Comparison of ENCODE assay signal across 8 cellular contexts in the genomic region with DNA sequence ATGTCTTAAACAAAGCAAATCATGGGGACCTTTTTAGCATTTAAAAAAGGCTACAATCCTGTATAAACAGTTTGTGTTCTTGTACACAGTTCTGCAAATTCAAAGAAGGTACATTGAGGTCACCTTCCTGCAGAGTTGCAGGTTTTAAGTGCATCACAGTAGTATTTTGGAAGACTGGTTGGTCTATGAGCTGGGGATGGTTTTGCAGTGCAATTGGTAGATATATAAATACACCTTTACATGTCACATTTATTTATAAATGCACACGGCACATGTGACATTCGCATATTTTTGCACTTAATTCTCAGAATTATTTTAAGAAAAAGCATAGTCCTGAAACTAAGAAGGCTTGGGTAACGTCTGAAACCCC. TPM values are rescaled to one million over a fixed set of nuclear protein-coding genes. Genes with fewer than 3 reads are reported as not detected.
A peak's percentile ranks its signal among the peaks of the same experiment; 100 is the strongest.
DNase-seq lines count a peak whose midpoint lies in the region; FAIRE-seq and TF ChIP-seq lines count a peak whose summit lies in the region.

No MANE protein-coding gene starts in this region.

- H3K79me1 ChIP-seq in H1 (ENCODE audit: low read depth, low read length): no peaks in the 10 kb centered on the region

- H3K4ac ChIP-seq in H1 (replicated peaks; ENCODE audit: insufficient read length, low read depth, low read length): no peak overlapping the region

- no peak overlapping the region for H3K9ac ChIP-seq in H1 (replicated peaks in 1 of 4; ENCODE audit: extremely low read depth in 1 of 4, low read depth in 3 of 4, low read length in 3 of 4)

- no peak overlapping the region for H2AK5ac ChIP-seq in H1 (ENCODE audit: low read depth, low read length)

- no peak overlapping the region for H3K14ac ChIP-seq in H1 (ENCODE audit: insufficient read length)

- H2BK12ac ChIP-seq in H1 (ENCODE audit: low read depth, low read length): no peak overlapping the region

- FAIRE-seq in H1 (lab: Jason Lieb, UNC): no peak

- H3K36me3 Mint-ChIP-seq in progenitor cell of endocrine pancreas (ENCODE audit: insufficient read depth): peaks cover 2% of the 10 kb centered on the region

- no peaks in the 10 kb centered on the region for H3K79me2 ChIP-seq in H1 (ENCODE audit: control insufficient read depth in 1 of 2, insufficient read depth in 2 of 2, low read length in 2 of 2)

- no peak overlapping the region for H2BK5ac ChIP-seq in H1 (ENCODE audit: low read depth, low read length)

- H3K4me1 ChIP-seq in H1 (replicated peaks in 1 of 4; ENCODE audit: control insufficient read depth in 3 of 4, insufficient read depth in 4 of 4, low read length in 3 of 4): peaks cover 2 to 24% (median 12%) of the 10 kb centered on the region in 4 experiments; a peak in 6 of 7 replicates

- H3K23ac ChIP-seq in H1 (ENCODE audit: insufficient read length): no peak overlapping the region

- H3K18ac ChIP-seq in H1 (ENCODE audit: extremely low read depth, low read length): no peak overlapping the region

- H3K56ac ChIP-seq in H1 (replicated peaks; ENCODE audit: insufficient read length, low read depth, low read length): no peak overlapping the region

- H3K4me3 Mint-ChIP-seq in progenitor cell of endocrine pancreas (ENCODE audit: low read depth): peak overlapping the region; percentile 78

- H2AFZ ChIP-seq in H1 (ENCODE audit: low read length): no peak overlapping the region

- TF ChIP-seq CTCF in GM12864 (IDR thresholded peaks at IDR 0.05; ENCODE audit: low read depth, low read length, missing control alignments): no peak
- no peak for TF ChIP-seq CTCF in NB4 (IDR thresholded peaks at IDR 0.05; ENCODE audit: low read depth, low read length)
- TF ChIP-seq CTCF in H1 (IDR thresholded peaks at IDR 0.05; ENCODE audit: control extremely low read depth in 1 of 3, insufficient read depth in 1 of 3, low read depth in 1 of 3, low read length in 3 of 3): no peak
- no peak for TF ChIP-seq CTCF in progenitor cell of endocrine pancreas (IDR thresholded peaks at IDR 0.05; ENCODE audit: unreplicated experiment)

- peaks cover 0 to 65% (median 45%) of the 10 kb centered on the region in 4 experiments; a peak in 6 of 7 replicates for H3K27me3 ChIP-seq in H1 (replicated peaks in 1 of 4; ENCODE audit: control insufficient read depth in 3 of 4, extremely low read depth in 1 of 4, insufficient read depth in 3 of 4, low read length in 3 of 4)

- no peaks in the 10 kb centered on the region for H4K20me1 ChIP-seq in H1 (replicated peaks in 1 of 2; ENCODE audit: control insufficient read depth in 1 of 2, insufficient read depth in 2 of 2, low read length in 2 of 2)

- H4K8ac ChIP-seq in H1 (ENCODE audit: extremely low read depth, insufficient read depth, low read length): no peak overlapping the region

- no peak overlapping the region; the same call in 1 of the 2 replicates for H2BK15ac ChIP-seq in H1 (ENCODE audit: low read length)

- POLR2A ChIA-PET in H1 (lab: Charles Lee; ENCODE audit: partially characterized antibody): no interaction called here

- DNase-seq in GM12864 (ENCODE audit: low read depth): no peak
- peak; percentile 13 for DNase-seq in NB4 (ENCODE audit: low read depth)
- no peak for DNase-seq in H1 (ENCODE audit: low read depth in 1 of 2, low spot score in 2 of 2)
- DNase-seq in progenitor cell of endocrine pancreas (ENCODE audit: low spot score, unreplicated experiment): no peak
- DNase-seq in superior temporal gyrus (ENCODE audit: extremely low spot score): no peak
- no peak for DNase-seq in NCI-H446 treated with DMSO at 0.1 percent for 48 hours (lab: John Stamatoyannopoulos, UW)
- no peak for DNase-seq in NCI-H1092 (lab: John Stamatoyannopoulos, UW)
- DNase-seq in hippocampal formation (lab: John Stamatoyannopoulos, UW): no peak

- peaks cover 7% of the 10 kb centered on the region for H3K4me1 Mint-ChIP-seq in progenitor cell of endocrine pancreas (ENCODE audit: low read depth)

- peak overlapping the region; percentile 91; the same call in 1 of the 2 replicates for H3K4me3 ChIP-seq in GM12864 (ENCODE audit: low read depth, low read length)
- peak overlapping the region; percentile 86 for H3K4me3 ChIP-seq in NB4 (ENCODE audit: low read depth, low read length)
- H3K4me3 ChIP-seq in H1 (ENCODE audit: extremely low read depth in 1 of 4, insufficient read depth in 2 of 4, low read depth in 3 of 4, low read length in 4 of 4): peak overlapping the region in 1 of 4 experiments; percentile 66; a peak in 2 of 8 replicates

- H4K5ac ChIP-seq in H1 (ENCODE audit: insufficient read length, low read depth, low read length): no peak overlapping the region

- peaks cover 26% of the 10 kb centered on the region for H3K23me2 ChIP-seq in H1 (ENCODE audit: low read depth, low read length)

- peaks cover 5% of the 10 kb centered on the region for H3K9me3 Mint-ChIP-seq in progenitor cell of endocrine pancreas (ENCODE audit: low read depth)

- no peak for TF ChIP-seq RAD21 in H1 (IDR thresholded peaks at IDR 0.05 in 1 of 2, conservative IDR thresholded peaks at IDR 0.05 in 1 of 2; ENCODE audit: low read depth in 2 of 2, low read length in 2 of 2)

- 81% methylated on average over 3 of the region's 3 CpGs; no CpG with 5 or more reads in 1 of the 2 experiments for WGBS in H1 (ENCODE audit: extremely low coverage in 1 of 2, insufficient coverage in 1 of 2, insufficient read length in 1 of 2, insufficient replicate concordance in 2 of 2, low coverage in 1 of 2, low lambda C conversion rate in 2 of 2, missing lambda C conversion rate in 1 of 2), 2 experiments

- H4K91ac ChIP-seq in H1 (replicated peaks; ENCODE audit: insufficient read length, low read length): no peak overlapping the region

- no peak overlapping the region for H3K27ac Mint-ChIP-seq in progenitor cell of endocrine pancreas

- H3K9me3 ChIP-seq in H1 (ENCODE audit: insufficient read depth in 2 of 2, low read depth in 1 of 2, low read length in 1 of 2): no peaks in the 10 kb centered on the region; a peak in 1 of 4 replicates

- H3K27me3 Mint-ChIP-seq in progenitor cell of endocrine pancreas: peaks cover 8% of the 10 kb centered on the region

- H3K27ac ChIP-seq in H1 (ENCODE audit: low read depth, low read length): no peak overlapping the region

- H3K36me3 ChIP-seq in H1 (ENCODE audit: control insufficient read depth in 2 of 4, insufficient read depth in 4 of 4, low read length in 3 of 4): no peaks in the 10 kb centered on the region

- no peak for TF ChIP-seq EP300 in H1 (IDR thresholded peaks at IDR 0.05; ENCODE audit: borderline replicate concordance in 1 of 2, low read depth in 2 of 2, low read length in 2 of 2)

- CTCF ChIA-PET in H1 (lab: Charles Lee; ENCODE audit: partially characterized antibody): interaction anchor here (1.1 to 2.2 kb wide), 3 partner anchors 9 to 17 kb away, joined by 3 to 5 read pairs (median 4); no protein-coding TSS in a partner anchor

- H2BK20ac ChIP-seq in H1 (ENCODE audit: low read length): no peak overlapping the region

- TF ChIP-seq POLR2A in NB4 (IDR thresholded peaks at IDR 0.05; ENCODE audit: extremely low read depth, insufficient read length) (no peak), H1 (IDR thresholded peaks at IDR 0.05; ENCODE audit: control extremely low read depth in 1 of 2, low read depth in 2 of 2, low read length in 2 of 2) (no peak)

- no peak overlapping the region for H2BK120ac ChIP-seq in H1 (replicated peaks; ENCODE audit: low read depth, low read length)

- H3K4me2 ChIP-seq in H1 (ENCODE audit: insufficient read depth in 1 of 2, low read depth in 2 of 2, low read length in 2 of 2): peak overlapping the region; percentile 88 to 98; a peak in 2 of 4 replicates

TF ChIP-seq in H1, 55 proteins besides CTCF, POLR2A, EP300 and RAD21:
- TF ChIP-seq MAFK (IDR thresholded peaks at IDR 0.05; ENCODE audit: low read depth, low read length) (no peak), CTBP2 (IDR thresholded peaks at IDR 0.05; ENCODE audit: borderline replicate concordance, insufficient read depth, insufficient read length, low read length) (no peak), TAF1 (IDR thresholded peaks at IDR 0.05; ENCODE audit: low read depth, low read length) (no peak)

RNA-seq across cellular contexts. Expression of gene ITPKB, which starts 0.6 kb away (rescaled TPM):
- total RNA-seq in H1 (2021; fragmentation: NEBNext Ultra II Directional; extraction: Animal tissue kit (Norgen Biotek cat#: 25700)): 4.2 and 4.8 TPM in 2 replicates
- 1.7 and 2.0 TPM in 2 replicates for polyA plus RNA-seq in H1 (2011; rRNA removed)
- 1.9 TPM for polyA plus RNA-seq in H1 (2011; cell fraction: cytosol; rRNA removed)
- polyA plus RNA-seq in H1 (2011; cell fraction: nucleus; rRNA removed): 3.6 TPM
- 3.0 to 3.4 TPM (median 3.2 TPM) in 4 replicates for polyA plus RNA-seq in H1 (2012, experiment 1 of 2)
- polyA plus RNA-seq in H1 (2012, experiment 2 of 2): 3.4 TPM
- polyA plus RNA-seq in H1 (2013, experiment 1 of 2): 2.3 TPM
- polyA plus RNA-seq in H1 (2013, experiment 2 of 2): 2.4 TPM
- 3.7 and 4.3 TPM in 2 replicates for polyA minus RNA-seq in H1 (2011; rRNA and poly(A)+ RNA removed)
- polyA minus RNA-seq in H1 (2011; cell fraction: cytosol; rRNA and poly(A)+ RNA removed): 4.2 TPM
- 6.3 TPM for polyA minus RNA-seq in H1 (2011; cell fraction: nucleus; rRNA and poly(A)+ RNA removed)
- 9.3 and 9.8 TPM in 2 replicates for total RNA-seq in progenitor cell of endocrine pancreas
